ENCODE assay signal across 30 cellular contexts in genomic region chr1:21379571-21379970, GRCh38.
"Had no signal": no experiment of that assay in that cellular context is flagged by ENCODE, and none has a peak within 500 bp of the region (broad histone marks: within the 10 kb centered on the region; RNA-seq: fewer than 3 reads in every experiment).

No MANE protein-coding gene starts in this region.

- H3K4me3 ChIP-seq: adrenal gland, body of pancreas, esophagus muscularis mucosa, gastrocnemius medialis, hepatocyte, ovary, right lobe of liver, thoracic aorta, uterus had no signal

- H3K36me3 ChIP-seq: adrenal gland, esophagus muscularis mucosa, gastrocnemius medialis, neutrophil, ovary, right lobe of liver, thoracic aorta, uterus had no signal

- DNase-seq: activated CD4-positive, alpha-beta T cell treated with anti-CD3 and anti-CD28 coated beads, Interleukin-2, amount 50 U/mL, for 48 hours; activated CD8-positive, alpha-beta memory T cell treated with anti-CD3 and anti-CD28 coated beads for 24 hours; activated effector memory CD4-positive, alpha-beta T cell treated with anti-CD3 and anti-CD28 coated beads, Interleukin-2, amount 50 U/mL, for 16 hours; activated naive CD4-positive, alpha-beta T cell treated with anti-CD3 and anti-CD28 coated beads for 36 hours; activated naive CD8-positive, alpha-beta T cell treated with anti-CD3 and anti-CD28 coated beads for 36 hours; aorta; effector CD8-positive, alpha-beta T cell; gastrocnemius medialis; glutamatergic neuron; islet precursor cell; mammary epithelial cell; naive B cell; nephron progenitor cell; ovary; right lobe of liver; stimulated activated CD4-positive, alpha-beta T cell treated with anti-CD3 and anti-CD28 coated beads, Interleukin-12 subunit alpha, Interleukin-12 subunit beta, amount 100 ng/mL, for 4 hours; stimulated activated CD4-positive, alpha-beta T cell treated with anti-CD3 and anti-CD28 coated beads, Interleukin-4, amount 100 ng/mL, for 1 hour; T-helper 1 cell; trophoblast cell; uterus had no signal

- H3K4me1 ChIP-seq: adrenal gland, body of pancreas, esophagus muscularis mucosa, gastrocnemius medialis, right lobe of liver, uterus had no signal

- H3K79me2 ChIP-seq: hepatocyte had no signal

- H3K9me3 ChIP-seq: adrenal gland, body of pancreas, gastrocnemius medialis, neutrophil, ovary, uterus had no signal

- H2AFZ ChIP-seq: hepatocyte had no signal

- H3K27ac ChIP-seq: adrenal gland, body of pancreas, esophagus muscularis mucosa, gastrocnemius medialis, hepatocyte, neutrophil, ovary, right lobe of liver, thoracic aorta, uterus had no signal

- H3K27ac Mint-ChIP-seq: activated naive CD4-positive, alpha-beta T cell treated with anti-CD3 and anti-CD28 coated beads for 36 hours; activated naive CD8-positive, alpha-beta T cell treated with anti-CD3 and anti-CD28 coated beads for 36 hours; activated T-helper 1 cell treated with anti-CD3 and anti-CD28 coated beads, Interleukin-12 subunit alpha, Interleukin-12 subunit beta, Interleukin-2, Interleukin-4 antibody, amounts not matched to agents 30 ng/mL and 10 ng/mL and 1 ng/mL, durations not matched to agents 14 hours and 24 hours and 36 hours; naive B cell; nephron progenitor cell; progenitor cell of endocrine pancreas; stimulated activated naive CD8-positive, alpha-beta T cell treated with anti-CD3 and anti-CD28 coated beads, Interleukin-15, Interleukin-2, amounts not matched to agents 100 ng/mL and 50 ng/mL, for 24 hours; T-helper 2 cell treated with Interferon-gamma antibody and Interleukin-4, amounts not matched to agents 5 μg/mL and 100 μg/mL, for 36 hours had no signal

- ATAC-seq: gastrocnemius medialis, right lobe of liver had no signal

- H3K4me3 Mint-ChIP-seq: activated naive CD4-positive, alpha-beta T cell treated with anti-CD3 and anti-CD28 coated beads for 36 hours; activated naive CD8-positive, alpha-beta T cell treated with anti-CD3 and anti-CD28 coated beads for 36 hours; activated T-helper 1 cell treated with anti-CD3 and anti-CD28 coated beads, Interleukin-12 subunit alpha, Interleukin-12 subunit beta, Interleukin-2, Interleukin-4 antibody, amounts not matched to agents 30 ng/mL and 10 ng/mL and 1 ng/mL, durations not matched to agents 14 hours and 24 hours and 36 hours; naive B cell; nephron progenitor cell; stimulated activated naive CD8-positive, alpha-beta T cell treated with anti-CD3 and anti-CD28 coated beads, Interleukin-15, Interleukin-2, amounts not matched to agents 100 ng/mL and 50 ng/mL, for 24 hours; T-helper 2 cell treated with Interferon-gamma antibody and Interleukin-4, amounts not matched to agents 5 μg/mL and 100 μg/mL, for 36 hours had no signal

- H3K27me3 ChIP-seq: body of pancreas, hepatocyte, ovary, right lobe of liver had no signal

- H3K4me2 ChIP-seq: hepatocyte had no signal
